ENCODE assay signal across 10 cellular contexts in genomic region chr6:113596907-113597583, GRCh38.
DNase-seq lines count a peak whose midpoint lies in the region; ATAC-seq, FAIRE-seq and TF ChIP-seq lines count a peak whose summit lies in the region.
"Had no signal": no experiment of that assay in that cellular context is flagged by ENCODE, and none has a peak within 500 bp of the region (broad histone marks: within the 10 kb centered on the region; RNA-seq: fewer than 3 reads in every experiment).

No MANE protein-coding gene starts in this region.

- peak overlapping the region; percentile 44 to 94 for H3K18ac ChIP-seq in mesenchymal stem cell (ENCODE audit: low read depth in 1 of 2, low read length in 2 of 2)

- peak; percentile 15 for DNase-seq in BJ (ENCODE audit: low read depth)
- no peak for DNase-seq in SK-N-MC (ENCODE audit: low read depth, low spot score)
- DNase-seq in mesenchymal stem cell: peak; percentile 95
- DNase-seq in MG63: no peak
- no peak for DNase-seq in left lobe of liver (ENCODE audit: low spot score)
- no peak for DNase-seq in HTR-8/SVneo (ENCODE audit: insufficient read length, low spot score)
- DNase-seq in GM19240 (ENCODE audit: insufficient read length, low spot score): no peak
- DNase-seq: stimulated activated naive CD4-positive, alpha-beta T cell had no signal

- H3K14ac ChIP-seq in mesenchymal stem cell (ENCODE audit: low read length in 2 of 2): no peak overlapping the region

- H3K4ac ChIP-seq in mesenchymal stem cell (ENCODE audit: low read depth in 1 of 2, low read length in 2 of 2): peak overlapping the region in 1 of 2 experiments; percentile 47

- peaks cover 1% of the 10 kb centered on the region for H3K4me1 ChIP-seq in mesenchymal stem cell (ENCODE audit: control insufficient read depth, insufficient read depth, low read depth, low read length)

- ATAC-seq in HG03280 (IDR thresholded peaks at IDR 0.05; ENCODE audit: unreplicated experiment) (peak; percentile 37), left lobe of liver (no peak)

- no peak overlapping the region for H2BK120ac ChIP-seq in mesenchymal stem cell (ENCODE audit: low read depth, low read length)

- no peaks in the 10 kb centered on the region for H3K27me3 ChIP-seq in BJ (ENCODE audit: control insufficient read depth, insufficient read depth, low read length)
- H3K27me3 ChIP-seq in mesenchymal stem cell (ENCODE audit: control insufficient read depth in 1 of 2, insufficient read depth in 1 of 2, low read length in 2 of 2): no peaks in the 10 kb centered on the region
- no peaks in the 10 kb centered on the region for H3K27me3 ChIP-seq in MG63

- H3K27ac ChIP-seq in SK-N-MC: peak overlapping the region; percentile 83; the same call in 1 of the 2 replicates
- no peak overlapping the region for H3K27ac ChIP-seq in mesenchymal stem cell (ENCODE audit: low read length, poor library complexity, severe bottlenecking)
- H3K27ac ChIP-seq: HL-60 had no signal

- POLR2A ChIA-PET in BJ (lab: Charles Lee): no interaction called here

- H2AK5ac ChIP-seq in mesenchymal stem cell (ENCODE audit: low read length, severe bottlenecking): peak overlapping the region; percentile 41

- H3K36me3 ChIP-seq in BJ (ENCODE audit: control insufficient read depth, insufficient read depth, low read length) (no peaks in the 10 kb centered on the region), SK-N-MC (ENCODE audit: insufficient read depth, low read length) (no peaks in the 10 kb centered on the region), mesenchymal stem cell (ENCODE audit: control insufficient read depth in 1 of 2, insufficient read depth in 2 of 2, low read depth in 1 of 2, low read length in 2 of 2) (no peaks in the 10 kb centered on the region), MG63 (no peaks in the 10 kb centered on the region)

- no peak overlapping the region for H3K4me3 ChIP-seq in BJ (ENCODE audit: low read depth, low read length)
- H3K4me3 ChIP-seq in SK-N-MC: no peak overlapping the region
- H3K4me3 ChIP-seq in mesenchymal stem cell (ENCODE audit: insufficient read depth in 1 of 2, low read depth in 1 of 2, low read length in 2 of 2): no peak overlapping the region
- no peak overlapping the region for H3K4me3 ChIP-seq in MG63

- H2AFZ ChIP-seq in mesenchymal stem cell (ENCODE audit: low read depth, low read length): no peak overlapping the region

- H4K8ac ChIP-seq in mesenchymal stem cell (ENCODE audit: low read length): peak overlapping the region; percentile 69

- TF ChIP-seq CTCF in BJ (IDR thresholded peaks at IDR 0.05; ENCODE audit: insufficient read depth, low read depth, low read length): no peak

- H3K9me3 ChIP-seq in SK-N-MC (ENCODE audit: low read depth, low read length) (no peaks in the 10 kb centered on the region), mesenchymal stem cell (ENCODE audit: control insufficient read depth, low read length) (no peaks in the 10 kb centered on the region), MG63 (no peaks in the 10 kb centered on the region)

- H2BK5ac ChIP-seq in mesenchymal stem cell (ENCODE audit: low read depth, low read length, poor library complexity, severe bottlenecking): no peak overlapping the region

- no peaks in the 10 kb centered on the region for H3K79me1 ChIP-seq in mesenchymal stem cell (replicated peaks; ENCODE audit: low read length, poor library complexity, severe bottlenecking)

- FAIRE-seq in HTR-8/SVneo (lab: Jason Lieb, UNC): no peak

- no peak overlapping the region for H3K4me2 ChIP-seq in mesenchymal stem cell (ENCODE audit: low read length, poor library complexity, severe bottlenecking)

- no peak overlapping the region for H3K9ac ChIP-seq in SK-N-MC (ENCODE audit: insufficient read length)
- H3K9ac ChIP-seq in mesenchymal stem cell (ENCODE audit: low read length): peak overlapping the region; percentile 25

- H4K91ac ChIP-seq in mesenchymal stem cell (ENCODE audit: low read length): peak overlapping the region; percentile 32

- 18% methylated on average over 4 of the region's 4 CpGs for WGBS in mesenchymal stem cell

- H3K23ac ChIP-seq in mesenchymal stem cell (ENCODE audit: low read length in 2 of 2): no peak overlapping the region

- peak overlapping the region; percentile 63 to 75 for H2BK12ac ChIP-seq in mesenchymal stem cell (ENCODE audit: low read length in 2 of 2)

- CTCF ChIA-PET in BJ (lab: Yijun Ruan, JAX): interaction anchor here (0.9 to 1.7 kb wide), 4 partner anchors 14 to 262 kb away, joined by 3 to 5 read pairs (median 4); no protein-coding TSS in a partner anchor

- no peak overlapping the region for H2BK15ac ChIP-seq in mesenchymal stem cell (ENCODE audit: low read depth, poor library complexity, severe bottlenecking)

Comparison
In these comparisons a context has a peak if more than half of its experiments do, and no peak if none do; other contexts are left out.
1. DNase-seq: peak in BJ (single experiment) and mesenchymal stem cell (single experiment); none in SK-N-MC (single experiment), MG63 (single experiment), left lobe of liver (single experiment), HTR-8/SVneo (single experiment) and GM19240 (single experiment).